ENCODE assay signal across 1 cellular context in the genomic region with DNA sequence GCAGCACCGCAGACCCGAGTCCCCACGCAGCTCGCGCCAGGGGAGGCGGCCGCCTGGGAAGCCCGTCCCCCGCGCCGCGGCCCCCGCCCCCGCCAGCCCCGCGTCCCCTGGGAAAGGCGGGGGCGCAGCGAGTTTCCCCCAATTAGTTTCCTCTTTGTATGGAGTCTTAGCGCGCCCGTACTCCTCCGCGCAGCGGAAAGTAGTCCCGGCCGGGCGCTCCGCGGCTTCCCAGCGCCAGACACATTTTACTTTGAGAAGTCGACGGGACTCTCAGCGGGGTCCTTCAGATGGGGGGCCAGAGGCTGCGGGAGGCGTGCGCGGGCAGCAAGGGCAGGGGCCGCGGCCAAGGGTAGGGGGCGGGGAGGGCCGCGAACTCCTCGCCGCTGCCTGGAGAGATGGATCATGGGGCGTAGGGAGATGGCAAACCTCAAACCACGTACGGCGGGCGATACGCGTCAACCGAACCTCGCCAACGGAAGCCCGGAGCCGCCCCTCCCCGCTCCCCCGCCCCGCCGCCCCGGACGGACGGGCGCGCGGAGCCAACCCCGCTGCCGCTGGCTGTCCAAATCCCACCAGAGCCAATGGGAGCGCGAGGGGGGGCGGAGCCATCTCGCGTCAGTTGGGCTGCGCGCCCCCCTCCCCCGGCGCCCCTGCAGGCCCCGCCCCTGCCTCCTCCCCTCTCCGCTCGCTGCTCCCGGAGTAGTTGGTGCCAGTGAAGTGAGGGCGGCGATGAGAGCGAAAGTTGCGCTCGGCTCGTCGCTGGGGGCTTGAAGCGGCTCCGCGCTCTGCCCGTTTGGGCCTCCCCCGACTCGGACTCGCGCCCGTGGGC.
TF ChIP-seq lines count a peak whose summit lies in the region.

Gene RCOR1, plus strand, starts transcription at position 706 of the 829 bp plus-strand sequence. CDS start 238 bp downstream, outside the sequence.

TF ChIP-seq in WTC11, 78 proteins besides CTCF, POLR2A, EP300 and RAD21 (continued from another document):
- no peak for TF ChIP-seq ZNF425 (CRISPR knock-in tag; conservative IDR thresholded peaks at IDR 0.05)
- TF ChIP-seq CREM (CRISPR knock-in tag; IDR thresholded peaks at IDR 0.05): peak; percentile 28; the same call in 1 of the 2 replicates
- TF ChIP-seq RELA (CRISPR knock-in tag; IDR thresholded peaks at IDR 0.05; ENCODE audit: borderline replicate concordance): no peak
- TF ChIP-seq FOXP1 (CRISPR knock-in tag; IDR thresholded peaks at IDR 0.05; ENCODE audit: borderline replicate concordance): peak; percentile 8; the same call in 1 of the 2 replicates
- TF ChIP-seq TCF7 (CRISPR knock-in tag; IDR thresholded peaks at IDR 0.05; ENCODE audit: low read depth): no peak
- no peak for TF ChIP-seq ZNF281 (CRISPR knock-in tag; IDR thresholded peaks at IDR 0.05)
- TF ChIP-seq TP53 (CRISPR knock-in tag; IDR thresholded peaks at IDR 0.05): no peak
- TF ChIP-seq PRRX2 (CRISPR knock-in tag; IDR thresholded peaks at IDR 0.05): no peak
- no peak for TF ChIP-seq MXD4 (CRISPR knock-in tag; IDR thresholded peaks at IDR 0.05; ENCODE audit: borderline replicate concordance)
- no peak for TF ChIP-seq NR3C1 (CRISPR knock-in tag; conservative IDR thresholded peaks at IDR 0.05; ENCODE audit: low read depth)
- peak; percentile 26; the same call in 1 of the 2 replicates for TF ChIP-seq TEAD1 (CRISPR knock-in tag; IDR thresholded peaks at IDR 0.05)
- TF ChIP-seq NFYB (CRISPR knock-in tag; conservative IDR thresholded peaks at IDR 0.05; ENCODE audit: low read depth): peak; percentile 61
- no peak for TF ChIP-seq ZNF263 (CRISPR knock-in tag; IDR thresholded peaks at IDR 0.05; ENCODE audit: low read depth)
- peak; percentile 73 for TF ChIP-seq ZNF423 (CRISPR knock-in tag; IDR thresholded peaks at IDR 0.05)
- TF ChIP-seq NFATC4 (CRISPR knock-in tag; IDR thresholded peaks at IDR 0.05): no peak
- no peak for TF ChIP-seq ERG (CRISPR knock-in tag; IDR thresholded peaks at IDR 0.05)
- no peak for TF ChIP-seq ETV6 (CRISPR knock-in tag; IDR thresholded peaks at IDR 0.05)
- no peak for TF ChIP-seq GABPB1 (CRISPR knock-in tag; IDR thresholded peaks at IDR 0.05)
- TF ChIP-seq, protein P1, sequence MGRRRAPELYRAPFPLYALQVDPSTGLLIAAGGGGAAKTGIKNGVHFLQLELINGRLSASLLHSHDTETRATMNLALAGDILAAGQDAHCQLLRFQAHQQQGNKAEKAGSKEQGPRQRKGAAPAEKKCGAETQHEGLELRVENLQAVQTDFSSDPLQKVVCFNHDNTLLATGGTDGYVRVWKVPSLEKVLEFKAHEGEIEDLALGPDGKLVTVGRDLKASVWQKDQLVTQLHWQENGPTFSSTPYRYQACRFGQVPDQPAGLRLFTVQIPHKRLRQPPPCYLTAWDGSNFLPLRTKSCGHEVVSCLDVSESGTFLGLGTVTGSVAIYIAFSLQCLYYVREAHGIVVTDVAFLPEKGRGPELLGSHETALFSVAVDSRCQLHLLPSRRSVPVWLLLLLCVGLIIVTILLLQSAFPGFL (CRISPR knock-in tag; IDR thresholded peaks at IDR 0.05; ENCODE audit: borderline replicate concordance): no peak
- no peak for TF ChIP-seq NR2C2 (CRISPR knock-in tag; IDR thresholded peaks at IDR 0.05)
- TF ChIP-seq OVOL2 (CRISPR knock-in tag; IDR thresholded peaks at IDR 0.05; ENCODE audit: borderline replicate concordance): no peak
- TF ChIP-seq, protein P2, sequence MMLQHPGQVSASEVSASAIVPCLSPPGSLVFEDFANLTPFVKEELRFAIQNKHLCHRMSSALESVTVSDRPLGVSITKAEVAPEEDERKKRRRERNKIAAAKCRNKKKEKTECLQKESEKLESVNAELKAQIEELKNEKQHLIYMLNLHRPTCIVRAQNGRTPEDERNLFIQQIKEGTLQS (CRISPR knock-in tag; conservative IDR thresholded peaks at IDR 0.05): no peak
- TF ChIP-seq ZNF416 (CRISPR knock-in tag; IDR thresholded peaks at IDR 0.05): no peak
- no peak for TF ChIP-seq PRDM15 (CRISPR knock-in tag; IDR thresholded peaks at IDR 0.05)
- TF ChIP-seq HMGA2 (CRISPR knock-in tag; IDR thresholded peaks at IDR 0.05): no peak
- TF ChIP-seq ZMAT4 (CRISPR knock-in tag; IDR thresholded peaks at IDR 0.05): no peak
- TF ChIP-seq MAX (CRISPR knock-in tag; IDR thresholded peaks at IDR 0.05): peak; percentile 34; the same call in 1 of the 2 replicates
- no peak for TF ChIP-seq ZNF121 (CRISPR knock-in tag; IDR thresholded peaks at IDR 0.05)
- no peak for TF ChIP-seq IRF2 (CRISPR knock-in tag; IDR thresholded peaks at IDR 0.05; ENCODE audit: borderline replicate concordance, low read depth)
